Comparison of ENCODE assay signal across 21 cellular contexts in the genomic region with DNA sequence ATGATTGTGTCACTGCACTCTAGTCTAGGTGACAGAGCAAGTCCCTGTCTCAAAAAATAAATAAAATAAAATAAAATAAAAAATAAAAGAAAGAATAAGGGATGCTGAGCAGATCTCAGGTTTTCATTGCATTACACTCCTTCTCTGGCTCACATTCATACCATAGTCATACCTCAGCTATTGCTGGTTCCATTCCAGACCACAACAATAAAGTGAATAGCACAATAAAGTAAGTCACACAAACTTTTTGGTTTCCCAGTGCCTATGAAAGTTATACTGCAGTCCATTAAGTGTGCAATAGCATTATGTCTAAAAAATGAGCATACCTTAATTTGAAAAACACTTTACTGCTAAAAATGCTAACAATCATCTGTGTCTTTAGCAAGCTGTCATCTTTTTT.
"Had no signal": no experiment of that assay in that cellular context is flagged by ENCODE, and none has a peak within 500 bp of the region (broad histone marks: within the 10 kb centered on the region; RNA-seq: fewer than 3 reads in every experiment).

No MANE protein-coding gene starts in this region.

- H3K4me3 Mint-ChIP-seq: activated CD4-positive, alpha-beta memory T cell treated with anti-CD3 and anti-CD28 coated beads for 36 hours; activated CD4-positive, alpha-beta T cell treated with anti-CD3 and anti-CD28 coated beads for 36 hours; activated naive CD8-positive, alpha-beta T cell treated with anti-CD3 and anti-CD28 coated beads for 36 hours; dendritic cell treated with granulocyte-macrophage colony-stimulating factor and Interleukin-4, amounts not matched to agents 40 ng/mL and 50 ng/mL, for 4 days; naive thymus-derived CD4-positive, alpha-beta T cell; neural progenitor cell; T-helper 17 cell had no signal

- H3K4me1 ChIP-seq: neural progenitor cell, upper lobe of right lung had no signal

- DNase-seq: activated CD4-positive, alpha-beta memory T cell treated with anti-CD3 and anti-CD28 coated beads for 36 hours; activated CD4-positive, alpha-beta T cell treated with anti-CD3 and anti-CD28 coated beads for 36 hours; activated naive CD4-positive, alpha-beta T cell; activated naive CD8-positive, alpha-beta T cell treated with anti-CD3 and anti-CD28 coated beads for 36 hours; activated T-cell treated with anti-CD3 and anti-CD28 coated beads for 4 hours; effector CD8-positive, alpha-beta T cell; hypothalamus; islet precursor cell; naive thymus-derived CD4-positive, alpha-beta T cell; stimulated activated CD4-positive, alpha-beta T cell treated with anti-CD3 and anti-CD28 coated beads, Interleukin-12 subunit alpha, Interleukin-12 subunit beta, amount 100 ng/mL, for 4 hours; stimulated activated CD4-positive, alpha-beta T cell treated with anti-CD3 and anti-CD28 coated beads, Interleukin-1b, Interleukin-23, amount 100 ng/mL, for 48 hours; stimulated activated CD8-positive, alpha-beta memory T cell treated with anti-CD3 and anti-CD28 coated beads, Interleukin-4, amount 100 ng/mL, for 48 hours; stimulated activated naive CD4-positive, alpha-beta T cell; T-helper 17 cell; upper lobe of right lung had no signal

- H3K9ac ChIP-seq: neural progenitor cell had no signal

- H3K27me3 Mint-ChIP-seq: activated CD4-positive, alpha-beta memory T cell treated with anti-CD3 and anti-CD28 coated beads for 36 hours; activated CD4-positive, alpha-beta T cell treated with anti-CD3 and anti-CD28 coated beads for 36 hours; dendritic cell treated with granulocyte-macrophage colony-stimulating factor and Interleukin-4, amounts not matched to agents 40 ng/mL and 50 ng/mL, for 4 days; progenitor cell of endocrine pancreas; T-helper 17 cell had no signal

- H3K27ac Mint-ChIP-seq: activated CD4-positive, alpha-beta memory T cell treated with anti-CD3 and anti-CD28 coated beads for 36 hours; activated CD4-positive, alpha-beta T cell treated with anti-CD3 and anti-CD28 coated beads for 36 hours; activated naive CD8-positive, alpha-beta T cell treated with anti-CD3 and anti-CD28 coated beads for 36 hours; dendritic cell treated with granulocyte-macrophage colony-stimulating factor and Interleukin-4, amounts not matched to agents 40 ng/mL and 50 ng/mL, for 4 days; naive thymus-derived CD4-positive, alpha-beta T cell; neural progenitor cell; progenitor cell of endocrine pancreas; T-helper 17 cell had no signal

- H3K4me3 ChIP-seq: neural progenitor cell, upper lobe of right lung had no signal

- H3K36me3 Mint-ChIP-seq: activated CD4-positive, alpha-beta memory T cell treated with anti-CD3 and anti-CD28 coated beads for 36 hours; activated naive CD8-positive, alpha-beta T cell treated with anti-CD3 and anti-CD28 coated beads for 36 hours had no signal

- H3K27ac ChIP-seq: neural progenitor cell, upper lobe of right lung had no signal

- FAIRE-seq: frontal cortex, TTC549 had no signal

- H3K4me2 ChIP-seq: neural progenitor cell had no signal

- H3K4me1 Mint-ChIP-seq: activated CD4-positive, alpha-beta T cell treated with anti-CD3 and anti-CD28 coated beads for 36 hours; activated naive CD8-positive, alpha-beta T cell treated with anti-CD3 and anti-CD28 coated beads for 36 hours; T-helper 17 cell had no signal

- H2AFZ ChIP-seq: neural progenitor cell had no signal

- H3K36me3 ChIP-seq: neural progenitor cell, upper lobe of right lung had no signal

- ATAC-seq: activated CD4-positive, alpha-beta T cell treated with anti-CD3 and anti-CD28 coated beads for 36 hours; left lobe of liver; naive thymus-derived CD4-positive, alpha-beta T cell; T-helper 17 cell; upper lobe of right lung had no signal

- H3K27me3 ChIP-seq: neural progenitor cell, upper lobe of right lung had no signal
